In the genomic region with DNA sequence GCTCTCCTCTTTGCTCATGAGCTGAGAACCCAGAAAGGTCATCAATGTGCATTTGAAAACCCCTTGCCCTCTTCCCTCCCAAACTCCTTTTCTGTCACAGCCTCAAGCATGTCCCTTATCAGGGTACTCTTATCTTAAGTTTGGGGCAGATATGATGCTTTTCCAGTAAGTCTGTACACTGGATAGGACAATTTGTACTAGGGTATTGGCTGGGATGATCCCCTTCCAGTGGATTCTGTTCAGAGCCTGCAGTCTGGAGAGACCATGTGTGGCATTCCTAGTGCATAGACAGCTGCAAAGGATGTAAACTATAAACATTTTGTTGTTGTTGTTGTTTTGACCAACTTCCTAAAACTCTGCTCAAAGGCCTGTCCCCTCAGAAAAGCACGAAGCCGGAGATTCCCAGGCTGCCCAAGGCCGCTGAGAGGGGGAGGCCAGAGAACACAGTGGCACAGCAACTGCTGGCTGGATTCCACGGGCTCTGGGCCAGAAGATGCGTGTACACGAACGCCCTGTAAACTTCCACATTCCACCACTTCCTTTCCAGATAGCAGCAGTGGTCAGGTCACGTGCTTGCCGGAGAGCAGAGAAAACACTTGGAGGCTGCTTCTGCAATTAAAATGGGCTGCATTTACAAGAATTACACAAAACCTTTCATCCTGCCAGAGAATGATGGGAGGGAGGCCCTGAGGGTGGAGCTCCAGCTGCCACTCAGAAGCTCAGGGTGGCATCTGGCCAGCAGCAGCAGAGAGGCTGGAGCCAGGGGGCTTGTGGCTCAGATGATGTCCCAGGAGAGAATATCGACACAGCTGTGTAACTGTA, we compare ENCODE assay signal across 9 cellular contexts. TPM values are rescaled to one million over a fixed set of nuclear protein-coding genes. Genes with fewer than 3 reads are reported as not detected.
DNase-seq lines count a peak whose midpoint lies in the region; ATAC-seq and TF ChIP-seq lines count a peak whose summit lies in the region.
"Had no signal": no experiment of that assay in that cellular context is flagged by ENCODE, and none has a peak within 500 bp of the region (broad histone marks: within the 10 kb centered on the region; RNA-seq: fewer than 3 reads in every experiment).

No MANE protein-coding gene starts in this region.

- WGBS in thyroid gland, 2 donors: 0 to 1% methylated on average over 10 of the region's 10 CpGs

- peak overlapping the region; percentile 6 for H3K4me3 ChIP-seq in SJCRH30
- no peak overlapping the region for H3K4me3 ChIP-seq in thyroid gland (replicated peaks in 1 of 3)

- in situ Hi-C loops in ACHN (cut with HindIII; ENCODE audit: low pct_ligation_motif_present, low pct_unique_long_range_greater_than_20kb, low sequenced_read_pairs): no loop called here

- H3K27me3 Mint-ChIP-seq in osteocyte (ENCODE audit: unreplicated experiment): no peaks in the 10 kb centered on the region

- H3K9me3 ChIP-seq in SJCRH30 (replicated peaks): no peaks in the 10 kb centered on the region
- no peaks in the 10 kb centered on the region for H3K9me3 ChIP-seq in thyroid gland

- H3K27ac Mint-ChIP-seq in activated naive CD4-positive, alpha-beta T cell treated with anti-CD3 and anti-CD28 coated beads, Interleukin-2, amount 50 U/mL, for 72 hours: peak overlapping the region; percentile 84 to 94
- H3K27ac Mint-ChIP-seq in osteocyte (ENCODE audit: unreplicated experiment): peak overlapping the region; percentile 74

- TF ChIP-seq CTCF in osteocyte (IDR thresholded peaks at IDR 0.05) (no peak), thyroid gland (IDR thresholded peaks at IDR 0.05) (peak in 2 of 6 experiments; percentile 8 to 15)

- H3K27ac ChIP-seq in SJCRH30 (peak overlapping the region; percentile 74), thyroid gland (peak overlapping the region; percentile 72 to 86 (median 85))

- TF ChIP-seq POLR2A in thyroid gland (IDR thresholded peaks at IDR 0.05): no peak

- H3K4me3 Mint-ChIP-seq in osteocyte (ENCODE audit: unreplicated experiment): peak overlapping the region; percentile 63

- peaks cover 35% of the 10 kb centered on the region for H3K4me1 Mint-ChIP-seq in osteocyte (ENCODE audit: unreplicated experiment)

- DNase-seq in ACHN (peak; percentile 86), HT-29 (ENCODE audit: low spot score) (peak; percentile 74), SJCRH30 (peak; percentile 98 to 99), globus pallidus (ENCODE audit: low spot score) (peak; percentile 90), osteocyte (ENCODE audit: extremely low spot score, unreplicated experiment) (peak; percentile 94), thyroid gland (peak; percentile 99)
- peak; percentile 32 to 73 for DNase-seq in activated naive CD4-positive, alpha-beta T cell treated with anti-CD3 and anti-CD28 coated beads, Interleukin-2, amount 50 U/mL, for 72 hours (ENCODE audit: low spot score in 2 of 2)

- H3K36me3 ChIP-seq in SJCRH30 (no peaks in the 10 kb centered on the region), thyroid gland (no peaks in the 10 kb centered on the region)

- ATAC-seq in activated naive CD4-positive, alpha-beta T cell treated with anti-CD3 and anti-CD28 coated beads, Interleukin-2, amount 50 U/mL, for 72 hours: peak; percentile 36 to 50
- no peak for ATAC-seq in GM18867 (IDR thresholded peaks at IDR 0.05; ENCODE audit: unreplicated experiment)

- H3K27me3 ChIP-seq in SJCRH30 (no peaks in the 10 kb centered on the region), thyroid gland (no peaks in the 10 kb centered on the region)

- intact Hi-C loops in thyroid gland (cut with DNase I): loop anchor here (5.0 kb wide), 1 partner anchor 52 kb away; no protein-coding TSS in a partner anchor

- H3K4me1 ChIP-seq in SJCRH30 (peaks cover 41% of the 10 kb centered on the region), thyroid gland (peaks cover 14 to 50% of the 10 kb centered on the region in 2 donors)

- H3K9me3 Mint-ChIP-seq in activated naive CD4-positive, alpha-beta T cell treated with anti-CD3 and anti-CD28 coated beads, Interleukin-2, amount 50 U/mL, for 72 hours: no peaks in the 10 kb centered on the region
- no peaks in the 10 kb centered on the region for H3K9me3 Mint-ChIP-seq in osteocyte (ENCODE audit: unreplicated experiment)

- H3K36me3 Mint-ChIP-seq in activated naive CD4-positive, alpha-beta T cell treated with anti-CD3 and anti-CD28 coated beads, Interleukin-2, amount 50 U/mL, for 72 hours: peaks cover 16 to 20% of the 10 kb centered on the region in 2 donors
- H3K36me3 Mint-ChIP-seq in osteocyte (ENCODE audit: unreplicated experiment): no peaks in the 10 kb centered on the region

RNA-seq across cellular contexts. Expression of a gene that starts 42.1 kb away (rescaled TPM):
- total RNA-seq in HT-29 (2014; rRNA removed; shearing (Covaris generic)): not detected in 2 replicates
- 0.08 TPM in 1 of 2 replicates, not detected in the other for total RNA-seq in SJCRH30 (2014; rRNA removed; shearing (Covaris generic))
- not detected for total RNA-seq in activated naive CD4-positive, alpha-beta T cell treated with anti-CD3 and anti-CD28 coated beads, Interleukin-2, amount 50 U/mL, for 72 hours
- total RNA-seq in osteocyte (not detected in 2 replicates), thyroid gland (not detected)
- total RNA-seq: subcutaneous adipose tissue had no signal
